In genomic region chr2:39571197-39571731, GRCh38 we compare ENCODE assay signal across 1 cellular context.
TF ChIP-seq lines count a peak whose summit lies in the region.

No MANE protein-coding gene starts in this region.

TF ChIP-seq in H1, 55 proteins besides CTCF, POLR2A, EP300 and RAD21:
- TF ChIP-seq HDAC2 (IDR thresholded peaks at IDR 0.05; ENCODE audit: borderline replicate concordance in 1 of 2, low read depth in 2 of 2, low read length in 2 of 2) (no peak), CEBPB (IDR thresholded peaks at IDR 0.05; ENCODE audit: low read depth, low read length) (no peak), CHD1 (IDR thresholded peaks at IDR 0.05; ENCODE audit: low read depth, low read length) (no peak), KDM1A (IDR thresholded peaks at IDR 0.05; ENCODE audit: borderline replicate concordance, low read length) (no peak), YY1 (IDR thresholded peaks at IDR 0.05; ENCODE audit: low read depth, low read length) (no peak), SIN3A (conservative IDR thresholded peaks at IDR 0.05 in 1 of 2, IDR thresholded peaks at IDR 0.05 in 1 of 2; ENCODE audit: low read depth in 1 of 2, low read length in 2 of 2) (no peak), CBX5 (IDR thresholded peaks at IDR 0.05; ENCODE audit: low read depth, low read length) (no peak), ATF3 (IDR thresholded peaks at IDR 0.05; ENCODE audit: insufficient read depth, low read depth, low read length) (no peak)
